In genomic region chr1:109253803-109254620, GRCh38 we compare ENCODE assay signal across 1 cellular context.
A peak's percentile ranks its signal among the peaks of the same experiment; 100 is the strongest.
TF ChIP-seq lines count a peak whose summit lies in the region.

No MANE protein-coding gene starts in this region.

TF ChIP-seq in K562, 482 proteins besides CTCF, POLR2A, EP300 and RAD21 (continued from another document and continues in another):
- no peak for TF ChIP-seq NBN (IDR thresholded peaks at IDR 0.05; ENCODE audit: low read depth)
- TF ChIP-seq ETS2 (tag; IDR thresholded peaks at IDR 0.05; ENCODE audit: borderline replicate concordance, poor library complexity, severe bottlenecking), result no peak
- no peak for TF ChIP-seq ZKSCAN1 (IDR thresholded peaks at IDR 0.05; ENCODE audit: low read depth, low read length)
- TF ChIP-seq FOS (IDR thresholded peaks at IDR 0.05; ENCODE audit: extremely low read depth, insufficient read length), result no peak
- TF ChIP-seq, protein P1, sequence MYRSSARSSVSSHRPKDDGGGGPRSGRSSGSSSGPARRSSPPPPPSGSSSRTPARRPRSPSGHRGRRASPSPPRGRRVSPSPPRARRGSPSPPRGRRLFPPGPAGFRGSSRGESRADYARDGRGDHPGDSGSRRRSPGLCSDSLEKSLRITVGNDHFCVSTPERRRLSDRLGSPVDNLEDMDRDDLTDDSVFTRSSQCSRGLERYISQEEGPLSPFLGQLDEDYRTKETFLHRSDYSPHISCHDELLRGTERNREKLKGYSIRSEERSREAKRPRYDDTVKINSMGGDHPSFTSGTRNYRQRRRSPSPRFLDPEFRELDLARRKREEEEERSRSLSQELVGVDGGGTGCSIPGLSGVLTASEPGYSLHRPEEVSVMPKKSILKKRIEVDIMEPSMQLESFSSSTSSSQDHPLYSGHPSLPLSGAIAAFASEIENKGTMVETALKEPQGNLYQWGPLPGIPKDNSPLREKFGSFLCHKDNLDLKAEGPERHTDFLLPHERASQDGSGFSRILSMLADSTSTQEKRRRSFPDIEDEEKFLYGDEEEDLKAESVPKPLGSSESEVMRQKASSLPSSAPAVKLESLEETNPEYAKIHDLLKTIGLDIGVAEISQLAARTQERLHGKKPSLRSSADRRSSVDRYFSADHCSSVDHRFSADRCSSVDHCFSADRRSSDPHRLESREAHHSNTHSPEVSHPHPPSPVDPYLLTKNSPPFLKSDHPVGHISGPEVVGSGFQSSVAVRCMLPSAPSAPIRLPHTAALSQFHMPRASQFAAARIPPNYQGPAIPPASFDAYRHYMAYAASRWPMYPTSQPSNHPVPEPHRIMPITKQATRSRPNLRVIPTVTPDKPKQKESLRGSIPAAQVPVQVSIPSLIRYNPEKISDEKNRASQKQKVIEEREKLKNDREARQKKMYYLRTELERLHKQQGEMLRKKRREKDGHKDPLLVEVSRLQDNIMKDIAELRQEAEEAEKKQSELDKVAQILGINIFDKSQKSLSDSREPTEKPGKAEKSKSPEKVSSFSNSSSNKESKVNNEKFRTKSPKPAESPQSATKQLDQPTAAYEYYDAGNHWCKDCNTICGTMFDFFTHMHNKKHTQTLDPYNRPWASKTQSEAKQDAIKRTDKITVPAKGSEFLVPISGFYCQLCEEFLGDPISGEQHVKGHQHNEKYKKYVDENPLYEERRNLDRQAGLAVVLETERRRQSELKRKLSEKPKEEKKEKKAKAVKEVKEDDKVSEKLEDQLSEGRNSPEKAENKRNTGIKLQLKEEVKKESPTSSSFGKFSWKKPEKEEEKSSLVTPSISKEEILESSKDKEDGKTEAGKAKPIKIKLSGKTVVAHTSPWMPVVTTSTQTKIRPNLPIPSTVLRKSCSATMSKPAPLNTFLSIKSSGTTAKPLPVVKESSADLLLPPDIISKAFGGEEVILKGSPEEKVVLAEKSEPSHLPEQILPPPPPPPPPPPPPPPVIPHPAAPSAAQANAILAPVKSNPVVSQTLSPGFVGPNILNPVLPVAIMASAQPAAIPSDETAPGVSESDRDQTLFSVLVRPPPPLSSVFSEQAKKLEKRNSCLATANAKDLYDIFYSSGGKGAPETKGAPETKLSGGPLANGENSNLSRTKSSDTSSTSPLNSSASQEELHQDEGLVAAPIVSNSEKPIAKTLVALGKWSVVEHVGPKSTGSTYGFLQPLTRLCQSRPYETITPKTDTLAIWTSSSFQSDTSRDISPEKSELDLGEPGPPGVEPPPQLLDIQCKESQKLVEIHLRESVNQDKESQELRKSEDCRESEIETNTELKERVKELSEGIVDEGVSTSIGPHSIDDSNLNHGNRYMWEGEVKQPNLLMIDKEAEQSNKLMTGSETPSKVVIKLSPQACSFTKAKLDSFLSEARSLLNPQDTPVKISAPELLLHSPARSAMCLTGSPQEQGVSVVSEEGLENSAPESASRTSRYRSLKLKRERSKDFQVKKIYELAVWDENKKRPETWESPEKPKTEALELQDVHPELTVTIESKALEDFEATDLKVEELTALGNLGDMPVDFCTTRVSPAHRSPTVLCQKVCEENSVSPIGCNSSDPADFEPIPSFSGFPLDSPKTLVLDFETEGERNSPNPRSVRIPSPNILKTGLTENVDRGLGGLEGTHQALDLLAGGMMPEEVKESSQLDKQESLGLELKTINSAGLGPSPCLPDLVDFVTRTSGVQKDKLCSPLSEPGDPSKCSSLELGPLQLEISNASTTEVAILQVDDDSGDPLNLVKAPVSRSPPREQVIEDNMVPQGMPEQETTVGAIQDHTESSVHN (IDR thresholded peaks at IDR 0.05; ENCODE audit: borderline replicate concordance in 1 of 2, low read depth in 1 of 2), result no peak
- TF ChIP-seq, protein P2, sequence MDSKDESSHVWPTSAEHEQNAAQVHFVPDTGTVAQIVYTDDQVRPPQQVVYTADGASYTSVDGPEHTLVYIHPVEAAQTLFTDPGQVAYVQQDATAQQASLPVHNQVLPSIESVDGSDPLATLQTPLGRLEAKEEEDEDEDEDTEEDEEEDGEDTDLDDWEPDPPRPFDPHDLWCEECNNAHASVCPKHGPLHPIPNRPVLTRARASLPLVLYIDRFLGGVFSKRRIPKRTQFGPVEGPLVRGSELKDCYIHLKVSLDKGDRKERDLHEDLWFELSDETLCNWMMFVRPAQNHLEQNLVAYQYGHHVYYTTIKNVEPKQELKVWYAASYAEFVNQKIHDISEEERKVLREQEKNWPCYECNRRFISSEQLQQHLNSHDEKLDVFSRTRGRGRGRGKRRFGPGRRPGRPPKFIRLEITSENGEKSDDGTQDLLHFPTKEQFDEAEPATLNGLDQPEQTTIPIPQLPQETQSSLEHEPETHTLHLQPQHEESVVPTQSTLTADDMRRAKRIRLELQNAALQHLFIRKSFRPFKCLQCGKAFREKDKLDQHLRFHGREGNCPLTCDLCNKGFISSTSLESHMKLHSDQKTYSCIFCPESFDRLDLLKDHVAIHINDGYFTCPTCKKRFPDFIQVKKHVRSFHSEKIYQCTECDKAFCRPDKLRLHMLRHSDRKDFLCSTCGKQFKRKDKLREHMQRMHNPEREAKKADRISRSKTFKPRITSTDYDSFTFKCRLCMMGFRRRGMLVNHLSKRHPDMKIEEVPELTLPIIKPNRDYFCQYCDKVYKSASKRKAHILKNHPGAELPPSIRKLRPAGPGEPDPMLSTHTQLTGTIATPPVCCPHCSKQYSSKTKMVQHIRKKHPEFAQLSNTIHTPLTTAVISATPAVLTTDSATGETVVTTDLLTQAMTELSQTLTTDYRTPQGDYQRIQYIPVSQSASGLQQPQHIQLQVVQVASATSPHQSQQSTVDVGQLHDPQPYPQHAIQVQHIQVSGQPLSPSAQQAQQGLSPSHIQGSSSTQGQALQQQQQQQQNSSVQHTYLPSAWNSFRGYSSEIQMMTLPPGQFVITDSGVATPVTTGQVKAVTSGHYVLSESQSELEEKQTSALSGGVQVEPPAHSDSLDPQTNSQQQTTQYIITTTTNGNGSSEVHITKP (IDR thresholded peaks at IDR 0.05; ENCODE audit: partially characterized antibody), result no peak
- no peak for TF ChIP-seq ZNF165 (CRISPR knock-in tag; IDR thresholded peaks at IDR 0.05; ENCODE audit: borderline replicate concordance)
- TF ChIP-seq HEY1 (CRISPR knock-in tag; IDR thresholded peaks at IDR 0.05; ENCODE audit: borderline replicate concordance), result no peak
- 0 out of 2 replicates have a peak, but pooled peaks have one; percentile 35 for TF ChIP-seq ZNF384 (IDR thresholded peaks at IDR 0.05; ENCODE audit: low read depth, low read length)
- no peak for TF ChIP-seq XRCC3 (IDR thresholded peaks at IDR 0.05)
- no peak for TF ChIP-seq FUS (optimal IDR thresholded peaks at IDR 0.05; ENCODE audit: low read depth, low read length)
- TF ChIP-seq TEAD4 (IDR thresholded peaks at IDR 0.05; ENCODE audit: low read length), result peak; percentile 17; the same call in 1 of the 2 replicates
- no peak for TF ChIP-seq TEAD4 (CRISPR knock-in tag; IDR thresholded peaks at IDR 0.05; ENCODE audit: borderline replicate concordance)
- TF ChIP-seq ZSCAN32 (CRISPR knock-in tag; IDR thresholded peaks at IDR 0.05), result no peak
- no peak for TF ChIP-seq PHF20 (IDR thresholded peaks at IDR 0.05; ENCODE audit: partially characterized antibody)
- TF ChIP-seq CREBBP (IDR thresholded peaks at IDR 0.05; ENCODE audit: low read depth, low read length), result no peak
- no peak for TF ChIP-seq MAFF (IDR thresholded peaks at IDR 0.05; ENCODE audit: low read length)
- no peak for TF ChIP-seq ATF1 (CRISPR knock-in tag; IDR thresholded peaks at IDR 0.05)
- TF ChIP-seq ATF1 (tag; IDR thresholded peaks at IDR 0.05), result 0 out of 2 replicates have a peak, but pooled peaks have one; percentile 33
- peak; percentile 67 for TF ChIP-seq EGR1 (conservative IDR thresholded peaks at IDR 0.05)
- no peak for TF ChIP-seq ZNF668 (CRISPR knock-in tag; IDR thresholded peaks at IDR 0.05)
- TF ChIP-seq, protein P3, sequence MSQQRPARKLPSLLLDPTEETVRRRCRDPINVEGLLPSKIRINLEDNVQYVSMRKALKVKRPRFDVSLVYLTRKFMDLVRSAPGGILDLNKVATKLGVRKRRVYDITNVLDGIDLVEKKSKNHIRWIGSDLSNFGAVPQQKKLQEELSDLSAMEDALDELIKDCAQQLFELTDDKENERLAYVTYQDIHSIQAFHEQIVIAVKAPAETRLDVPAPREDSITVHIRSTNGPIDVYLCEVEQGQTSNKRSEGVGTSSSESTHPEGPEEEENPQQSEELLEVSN (IDR thresholded peaks at IDR 0.05; ENCODE audit: borderline replicate concordance in 1 of 2, extremely low read depth in 1 of 2, insufficient read depth in 1 of 2, insufficient read length in 1 of 2, low read depth in 1 of 2, low read length in 1 of 2, poor library complexity in 1 of 2, severe bottlenecking in 1 of 2), result peak in 1 of 2 experiments; percentile 51
- TF ChIP-seq ETV5 (CRISPR knock-in tag; IDR thresholded peaks at IDR 0.05; ENCODE audit: low read depth), result peak; percentile 66; the same call in 1 of the 2 replicates
- TF ChIP-seq ZKSCAN3 (CRISPR knock-in tag; IDR thresholded peaks at IDR 0.05), result no peak
- TF ChIP-seq TRIM24 (IDR thresholded peaks at IDR 0.05), result no peak
- peak; percentile 14; the same call in 1 of the 2 replicates for TF ChIP-seq PHF8 (IDR thresholded peaks at IDR 0.05; ENCODE audit: borderline replicate concordance, low read length)
- TF ChIP-seq DDX20 (tag; IDR thresholded peaks at IDR 0.05; ENCODE audit: low read depth), result no peak
- TF ChIP-seq PRMT5 (CRISPR knock-in tag; IDR thresholded peaks at IDR 0.05), result no peak
- TF ChIP-seq, protein P4, sequence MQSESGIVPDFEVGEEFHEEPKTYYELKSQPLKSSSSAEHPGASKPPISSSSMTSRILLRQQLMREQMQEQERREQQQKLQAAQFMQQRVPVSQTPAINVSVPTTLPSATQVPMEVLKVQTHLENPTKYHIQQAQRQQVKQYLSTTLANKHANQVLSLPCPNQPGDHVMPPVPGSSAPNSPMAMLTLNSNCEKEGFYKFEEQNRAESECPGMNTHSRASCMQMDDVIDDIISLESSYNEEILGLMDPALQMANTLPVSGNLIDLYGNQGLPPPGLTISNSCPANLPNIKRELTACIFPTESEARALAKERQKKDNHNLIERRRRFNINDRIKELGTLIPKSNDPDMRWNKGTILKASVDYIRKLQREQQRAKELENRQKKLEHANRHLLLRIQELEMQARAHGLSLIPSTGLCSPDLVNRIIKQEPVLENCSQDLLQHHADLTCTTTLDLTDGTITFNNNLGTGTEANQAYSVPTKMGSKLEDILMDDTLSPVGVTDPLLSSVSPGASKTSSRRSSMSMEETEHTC (IDR thresholded peaks at IDR 0.05), result no peak
- no peak for TF ChIP-seq ZNF551 (CRISPR knock-in tag; IDR thresholded peaks at IDR 0.05)
- TF ChIP-seq ZNF12 (CRISPR knock-in tag; IDR thresholded peaks at IDR 0.05), result no peak; the same call in 1 of the 2 replicates
- TF ChIP-seq CHD1 (IDR thresholded peaks at IDR 0.05; ENCODE audit: low read length), result peak; percentile 19
- TF ChIP-seq ZFP91 (CRISPR knock-in tag; IDR thresholded peaks at IDR 0.05), result no peak
- TF ChIP-seq, protein P5, sequence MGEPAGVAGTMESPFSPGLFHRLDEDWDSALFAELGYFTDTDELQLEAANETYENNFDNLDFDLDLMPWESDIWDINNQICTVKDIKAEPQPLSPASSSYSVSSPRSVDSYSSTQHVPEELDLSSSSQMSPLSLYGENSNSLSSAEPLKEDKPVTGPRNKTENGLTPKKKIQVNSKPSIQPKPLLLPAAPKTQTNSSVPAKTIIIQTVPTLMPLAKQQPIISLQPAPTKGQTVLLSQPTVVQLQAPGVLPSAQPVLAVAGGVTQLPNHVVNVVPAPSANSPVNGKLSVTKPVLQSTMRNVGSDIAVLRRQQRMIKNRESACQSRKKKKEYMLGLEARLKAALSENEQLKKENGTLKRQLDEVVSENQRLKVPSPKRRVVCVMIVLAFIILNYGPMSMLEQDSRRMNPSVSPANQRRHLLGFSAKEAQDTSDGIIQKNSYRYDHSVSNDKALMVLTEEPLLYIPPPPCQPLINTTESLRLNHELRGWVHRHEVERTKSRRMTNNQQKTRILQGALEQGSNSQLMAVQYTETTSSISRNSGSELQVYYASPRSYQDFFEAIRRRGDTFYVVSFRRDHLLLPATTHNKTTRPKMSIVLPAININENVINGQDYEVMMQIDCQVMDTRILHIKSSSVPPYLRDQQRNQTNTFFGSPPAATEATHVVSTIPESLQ (CRISPR knock-in tag; IDR thresholded peaks at IDR 0.05), result peak; percentile 62; the same call in 1 of the 2 replicates
- TF ChIP-seq HNRNPK (IDR thresholded peaks at IDR 0.05; ENCODE audit: low read depth, low read length, poor library complexity, severe bottlenecking), result no peak
- no peak for TF ChIP-seq SNRNP70 (optimal IDR thresholded peaks at IDR 0.05; ENCODE audit: low read depth, low read length)
- TF ChIP-seq, protein P6, sequence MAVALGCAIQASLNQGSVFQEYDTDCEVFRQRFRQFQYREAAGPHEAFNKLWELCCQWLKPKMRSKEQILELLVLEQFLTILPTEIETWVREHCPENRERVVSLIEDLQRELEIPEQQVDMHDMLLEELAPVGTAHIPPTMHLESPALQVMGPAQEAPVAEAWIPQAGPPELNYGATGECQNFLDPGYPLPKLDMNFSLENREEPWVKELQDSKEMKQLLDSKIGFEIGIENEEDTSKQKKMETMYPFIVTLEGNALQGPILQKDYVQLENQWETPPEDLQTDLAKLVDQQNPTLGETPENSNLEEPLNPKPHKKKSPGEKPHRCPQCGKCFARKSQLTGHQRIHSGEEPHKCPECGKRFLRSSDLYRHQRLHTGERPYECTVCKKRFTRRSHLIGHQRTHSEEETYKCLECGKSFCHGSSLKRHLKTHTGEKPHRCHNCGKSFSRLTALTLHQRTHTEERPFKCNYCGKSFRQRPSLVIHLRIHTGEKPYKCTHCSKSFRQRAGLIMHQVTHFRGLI (CRISPR knock-in tag; IDR thresholded peaks at IDR 0.05), result no peak
- no peak for TF ChIP-seq YY1 (IDR thresholded peaks at IDR 0.05; ENCODE audit: borderline replicate concordance in 1 of 3, control insufficient read depth in 1 of 3, extremely low read depth in 1 of 3, insufficient read depth in 3 of 3, insufficient read length in 1 of 3, insufficient replicate concordance in 2 of 3, low read depth in 1 of 3, low read length in 2 of 3)
- TF ChIP-seq ADNP (tag; IDR thresholded peaks at IDR 0.05), result no peak
- TF ChIP-seq, protein P7, sequence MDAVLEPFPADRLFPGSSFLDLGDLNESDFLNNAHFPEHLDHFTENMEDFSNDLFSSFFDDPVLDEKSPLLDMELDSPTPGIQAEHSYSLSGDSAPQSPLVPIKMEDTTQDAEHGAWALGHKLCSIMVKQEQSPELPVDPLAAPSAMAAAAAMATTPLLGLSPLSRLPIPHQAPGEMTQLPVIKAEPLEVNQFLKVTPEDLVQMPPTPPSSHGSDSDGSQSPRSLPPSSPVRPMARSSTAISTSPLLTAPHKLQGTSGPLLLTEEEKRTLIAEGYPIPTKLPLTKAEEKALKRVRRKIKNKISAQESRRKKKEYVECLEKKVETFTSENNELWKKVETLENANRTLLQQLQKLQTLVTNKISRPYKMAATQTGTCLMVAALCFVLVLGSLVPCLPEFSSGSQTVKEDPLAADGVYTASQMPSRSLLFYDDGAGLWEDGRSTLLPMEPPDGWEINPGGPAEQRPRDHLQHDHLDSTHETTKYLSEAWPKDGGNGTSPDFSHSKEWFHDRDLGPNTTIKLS (IDR thresholded peaks at IDR 0.05; ENCODE audit: borderline replicate concordance, low read depth), result no peak
